In the genomic region with DNA sequence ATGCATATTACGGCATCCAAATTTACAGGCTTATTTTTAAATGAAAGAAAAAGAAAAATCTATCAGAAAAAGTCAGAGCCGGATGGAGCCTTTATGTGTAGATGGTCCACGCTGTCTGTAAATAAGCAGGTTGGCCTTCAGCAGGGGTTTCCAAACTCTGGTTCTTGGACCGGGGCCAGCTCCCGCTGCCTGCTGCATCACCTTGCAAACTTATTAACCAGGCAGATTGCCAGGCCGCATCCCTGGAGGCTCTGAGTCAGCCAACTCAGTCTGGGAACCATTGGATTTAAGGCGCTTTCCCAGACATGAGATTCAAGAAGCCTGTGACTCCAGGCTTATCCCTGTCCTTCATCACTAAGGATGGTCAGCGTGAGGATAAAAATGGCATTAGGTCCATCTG, we compare ENCODE assay signal across 9 cellular contexts.
DNase-seq lines count a peak whose midpoint lies in the region; ATAC-seq, FAIRE-seq and TF ChIP-seq lines count a peak whose summit lies in the region.
"Had no signal": no experiment of that assay in that cellular context is flagged by ENCODE, and none has a peak within 500 bp of the region (broad histone marks: within the 10 kb centered on the region; RNA-seq: fewer than 3 reads in every experiment).

No MANE protein-coding gene starts in this region.

- TF ChIP-seq POLR2A in endothelial cell of umbilical vein (IDR thresholded peaks at IDR 0.05; ENCODE audit: low read depth, low read length) = no peak
- TF ChIP-seq POLR2A in sigmoid colon (IDR thresholded peaks at IDR 0.05) = no peak

- WGBS in sigmoid colon, 2 donors = 53 to 77% methylated on average over 8 of the region's 8 CpGs

- intact Hi-C loops in endothelial cell of umbilical vein (cut with micrococcal nuclease) = no loop called here
- intact Hi-C loops in sigmoid colon (cut with DNase I) = no loop called here

- BruUV-seq in endothelial cell of umbilical vein (replicated peaks; lab: Mats Ljungman, UMichigan) = no TSS peak

- H3K4me1 ChIP-seq in endothelial cell of umbilical vein (ENCODE audit: control insufficient read depth, extremely low read depth, insufficient read depth, low read length) (no peaks in the 10 kb centered on the region), sigmoid colon (peaks cover 0 to 7% (median 5%) of the 10 kb centered on the region in 4 donors)

- H2AFZ ChIP-seq in endothelial cell of umbilical vein (ENCODE audit: low read depth, low read length) = no peak overlapping the region

- no peak overlapping the region for H3K27ac ChIP-seq in endothelial cell of umbilical vein (ENCODE audit: insufficient read depth, low read depth, low read length)
- H3K27ac ChIP-seq in sigmoid colon = no peak overlapping the region

- CTCF ChIA-PET in endothelial cell of umbilical vein (lab: Charles Lee) = no interaction called here

- H4K20me1 ChIP-seq in endothelial cell of umbilical vein (replicated peaks; ENCODE audit: control insufficient read depth, extremely low read depth, insufficient read depth, low read length) = no peaks in the 10 kb centered on the region

- no peak for TF ChIP-seq CTCF in endothelial cell of umbilical vein (IDR thresholded peaks at IDR 0.05; ENCODE audit: extremely low read depth in 1 of 2, insufficient read depth in 1 of 2, low read depth in 1 of 2, low read length in 2 of 2)
- TF ChIP-seq CTCF in sigmoid colon (IDR thresholded peaks at IDR 0.05) = no peak

- ATAC-seq in HG03469 (IDR thresholded peaks at IDR 0.05; ENCODE audit: unreplicated experiment) (no peak), GM19328 (IDR thresholded peaks at IDR 0.05; ENCODE audit: unreplicated experiment) (no peak)
- ATAC-seq: stimulated activated naive CD8-positive, alpha-beta T cell treated with anti-CD3 and anti-CD28 coated beads, Interleukin-15, amount 100 ng/mL, for 72 hours had no signal

- H3K9me1 ChIP-seq in endothelial cell of umbilical vein (replicated peaks; ENCODE audit: control insufficient read depth, extremely low read depth, insufficient read depth, low read length) = no peaks in the 10 kb centered on the region

- dilution Hi-C loops in endothelial cell of umbilical vein (cut with MboI; ENCODE audit: extremely low pct_ligation_motif_present, low sequenced_read_pairs) = no loop called here

- TF ChIP-seq EP300 in sigmoid colon (IDR thresholded peaks at IDR 0.05) = no peak

- no peaks in the 10 kb centered on the region for H3K36me3 ChIP-seq in endothelial cell of umbilical vein (ENCODE audit: control insufficient read depth in 2 of 2, extremely low read depth in 1 of 2, insufficient read depth in 2 of 2, low read length in 2 of 2)
- H3K36me3 ChIP-seq in sigmoid colon = no peaks in the 10 kb centered on the region

- no peak overlapping the region for H3K9ac ChIP-seq in endothelial cell of umbilical vein (replicated peaks; ENCODE audit: extremely low read depth, insufficient read depth, low read length)

- peak; percentile 54 for FAIRE-seq in endothelial cell of umbilical vein (lab: Jason Lieb, UNC)

- POLR2A ChIA-PET in endothelial cell of umbilical vein (lab: Charles Lee) = no interaction called here

- H3K4me2 ChIP-seq in endothelial cell of umbilical vein (ENCODE audit: insufficient read depth, low read length) = no peak overlapping the region

- peaks cover 4 to 8% of the 10 kb centered on the region in 2 experiments for H3K27me3 ChIP-seq in endothelial cell of umbilical vein (ENCODE audit: control insufficient read depth in 2 of 2, insufficient read depth in 2 of 2, low read length in 2 of 2)
- no peaks in the 10 kb centered on the region for H3K27me3 ChIP-seq in sigmoid colon

- no peaks in the 10 kb centered on the region for H3K79me2 ChIP-seq in endothelial cell of umbilical vein (ENCODE audit: control insufficient read depth, insufficient read depth, low read length)

- H3K4me3 ChIP-seq in endothelial cell of umbilical vein (replicated peaks in 1 of 3; ENCODE audit: insufficient read depth in 1 of 3, low read depth in 1 of 3, low read length in 3 of 3) (no peak overlapping the region), sigmoid colon (no peak overlapping the region)

- DNase-seq in HK-2 (ENCODE audit: unreplicated experiment) (peak; percentile 96), NCI-H524 treated with DMSO at 0.1 percent for 48 hours (lab: John Stamatoyannopoulos, UW) (peak; percentile 41), endothelial cell of umbilical vein (ENCODE audit: low read depth, low spot score) (peak; percentile 68), sigmoid colon (peak; percentile 77), CD1c-positive myeloid dendritic cell (ENCODE audit: extremely low spot score) (no peak), putamen (ENCODE audit: low spot score) (no peak)
- DNase-seq: stimulated activated naive CD8-positive, alpha-beta T cell treated with anti-CD3 and anti-CD28 coated beads, Interleukin-15, amount 100 ng/mL, for 72 hours had no signal

- no peaks in the 10 kb centered on the region for H3K9me3 ChIP-seq in endothelial cell of umbilical vein (replicated peaks; ENCODE audit: control insufficient read depth, insufficient read depth, low read length)
- no peaks in the 10 kb centered on the region for H3K9me3 ChIP-seq in sigmoid colon

TF ChIP-seq in endothelial cell of umbilical vein, 7 proteins besides CTCF, POLR2A, EP300 and RAD21:
- TF ChIP-seq MYC (IDR thresholded peaks at IDR 0.05; ENCODE audit: low read depth, low read length) (no peak), MAX (IDR thresholded peaks at IDR 0.05; ENCODE audit: insufficient read depth, insufficient read length) (no peak), POLR2AphosphoS5 (IDR thresholded peaks at IDR 0.05; ENCODE audit: insufficient read depth, low read depth, low read length) (no peak), EZH2 (IDR thresholded peaks at IDR 0.05; ENCODE audit: borderline replicate concordance, low read depth, low read length, severe bottlenecking) (no peak), FOS (IDR thresholded peaks at IDR 0.05; ENCODE audit: borderline replicate concordance, insufficient read depth, low read length) (no peak), JUN (IDR thresholded peaks at IDR 0.05; ENCODE audit: borderline replicate concordance, insufficient read depth, insufficient read length, low read depth) (no peak), GATA2 (IDR thresholded peaks at IDR 0.05; ENCODE audit: insufficient read depth, insufficient read length, low read depth, low read length) (no peak)

Comparison
In these comparisons a context has a peak if more than half of its experiments do, and no peak if none do; other contexts are left out.
1. DNase-seq: peak in HK-2 (single experiment), NCI-H524 treated with DMSO at 0.1 percent for 48 hours (single experiment), endothelial cell of umbilical vein (single experiment) and sigmoid colon (single experiment); none in CD1c-positive myeloid dendritic cell (single experiment) and putamen (single experiment).